In the genomic region with DNA sequence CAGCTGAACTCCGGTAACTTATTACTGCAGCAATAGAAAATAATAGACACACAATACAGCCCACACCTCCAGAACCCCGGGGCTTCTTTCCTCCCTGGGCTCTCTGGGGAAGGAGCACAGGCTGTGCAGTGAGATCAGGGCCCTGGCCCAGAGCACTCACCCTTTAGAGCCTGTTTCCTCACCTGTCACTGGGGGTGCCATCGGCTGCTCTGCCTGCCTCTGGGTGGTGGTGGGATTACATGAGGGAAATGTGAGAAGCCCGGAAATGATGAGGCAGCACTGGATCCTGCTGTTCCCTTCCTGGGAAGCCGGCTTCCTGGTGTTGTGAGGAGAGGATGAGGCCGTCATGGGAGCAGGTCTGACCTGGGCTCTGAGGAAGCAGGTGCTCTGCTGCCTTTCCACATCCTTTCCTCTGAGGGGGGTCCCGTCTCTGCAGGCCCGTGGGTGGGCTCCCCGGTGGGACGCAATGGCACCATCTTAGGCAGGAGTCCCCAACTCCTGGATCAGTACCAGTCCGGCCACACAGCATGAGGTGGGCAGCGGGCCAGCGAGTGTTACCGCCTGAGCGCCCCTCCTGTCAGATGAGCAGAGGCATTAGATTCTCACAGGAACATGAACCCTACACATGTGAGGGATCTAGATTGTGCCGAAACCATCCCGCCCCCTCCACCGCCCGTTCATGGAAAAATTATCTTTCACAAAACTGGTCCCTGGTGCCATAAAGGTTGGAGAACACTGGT, we compare ENCODE assay signal across 15 cellular contexts.
"Had no signal": no experiment of that assay in that cellular context is flagged by ENCODE, and none has a peak within 500 bp of the region (broad histone marks: within the 10 kb centered on the region; RNA-seq: fewer than 3 reads in every experiment).

No MANE protein-coding gene starts in this region.

- H3K4me1 Mint-ChIP-seq: activated CD4-positive, alpha-beta T cell treated with anti-CD3 and anti-CD28 coated beads, Interleukin-2, amount 10 ng/mL, durations not matched to agents 7 days and 5 days; activated naive CD4-positive, alpha-beta T cell treated with anti-CD3 and anti-CD28 coated beads, Interleukin-2, amount 10 ng/mL, durations not matched to agents 7 days and 5 days; memory B cell had no signal

- H3K27me3 ChIP-seq: adrenal gland, ovary, stomach had no signal

- H3K4me3 Mint-ChIP-seq: activated CD4-positive, alpha-beta T cell treated with anti-CD3 and anti-CD28 coated beads, Interleukin-2, amount 10 ng/mL, durations not matched to agents 7 days and 5 days; activated naive CD4-positive, alpha-beta T cell treated with anti-CD3 and anti-CD28 coated beads, Interleukin-2, amount 10 ng/mL, durations not matched to agents 7 days and 5 days; memory B cell; natural killer cell treated with Interleukin-12 subunit alpha and Interleukin-12 subunit beta and Interleukin-15 and Interleukin-18, amount 100 ng/mL, for 72 hours had no signal

- H3K36me3 ChIP-seq: adrenal gland, ovary, stomach, thoracic aorta had no signal

- H3K9me3 ChIP-seq: adrenal gland, ovary, stomach, thoracic aorta had no signal

- H3K9me3 Mint-ChIP-seq: activated CD4-positive, alpha-beta T cell treated with anti-CD3 and anti-CD28 coated beads, Interleukin-2, amount 10 ng/mL, durations not matched to agents 7 days and 5 days; activated naive CD4-positive, alpha-beta T cell treated with anti-CD3 and anti-CD28 coated beads, Interleukin-2, amount 10 ng/mL, durations not matched to agents 7 days and 5 days; activated T-helper 2 cell treated with anti-CD3 and anti-CD28 coated beads, Interferon-gamma antibody, Interleukin-2, Interleukin-4, amounts not matched to agents 10 μg/mL and 5 μg/mL and 100 μg/mL, durations not matched to agents 14 hours and 24 hours and 36 hours; natural killer cell treated with Interleukin-12 subunit alpha and Interleukin-12 subunit beta and Interleukin-15 and Interleukin-18, amount 100 ng/mL, for 72 hours had no signal

- H3K4me3 ChIP-seq: adrenal gland, ovary, stomach, thoracic aorta had no signal

- H3K27ac ChIP-seq: ovary, stomach, thoracic aorta had no signal

- DNase-seq: activated CD4-positive, alpha-beta T cell treated with anti-CD3 and anti-CD28 coated beads, Interleukin-2, amount 10 ng/mL, durations not matched to agents 7 days and 5 days; activated CD8-positive, alpha-beta memory T cell treated with anti-CD3 and anti-CD28 coated beads for 24 hours; activated naive CD4-positive, alpha-beta T cell treated with anti-CD3 and anti-CD28 coated beads, Interleukin-2, amount 10 ng/mL, durations not matched to agents 7 days and 5 days; adrenal gland; erythroblast; left colon; ovary; stimulated activated CD4-positive, alpha-beta T cell treated with anti-CD3 and anti-CD28 coated beads, Interleukin-15, amount 100 ng/mL, for 24 hours; stimulated activated CD4-positive, alpha-beta T cell treated with anti-CD3 and anti-CD28 coated beads, Interleukin-4, amount 100 ng/mL, for 24 hours; stomach; T-helper 9 cell had no signal

- H3K36me3 Mint-ChIP-seq: activated naive CD4-positive, alpha-beta T cell treated with anti-CD3 and anti-CD28 coated beads, Interleukin-2, amount 10 ng/mL, durations not matched to agents 7 days and 5 days; memory B cell; natural killer cell treated with Interleukin-12 subunit alpha and Interleukin-12 subunit beta and Interleukin-15 and Interleukin-18, amount 100 ng/mL, for 72 hours had no signal

- H3K27me3 Mint-ChIP-seq: activated naive CD4-positive, alpha-beta T cell treated with anti-CD3 and anti-CD28 coated beads, Interleukin-2, amount 10 ng/mL, durations not matched to agents 7 days and 5 days; natural killer cell treated with Interleukin-12 subunit alpha and Interleukin-12 subunit beta and Interleukin-15 and Interleukin-18, amount 100 ng/mL, for 72 hours had no signal

- H3K27ac Mint-ChIP-seq: activated CD4-positive, alpha-beta T cell treated with anti-CD3 and anti-CD28 coated beads, Interleukin-2, amount 10 ng/mL, durations not matched to agents 7 days and 5 days; activated naive CD4-positive, alpha-beta T cell treated with anti-CD3 and anti-CD28 coated beads, Interleukin-2, amount 10 ng/mL, durations not matched to agents 7 days and 5 days; activated T-helper 2 cell treated with anti-CD3 and anti-CD28 coated beads, Interferon-gamma antibody, Interleukin-2, Interleukin-4, amounts not matched to agents 10 μg/mL and 5 μg/mL and 100 μg/mL, durations not matched to agents 14 hours and 24 hours and 36 hours; memory B cell; natural killer cell treated with Interleukin-12 subunit alpha and Interleukin-12 subunit beta and Interleukin-15 and Interleukin-18, amount 100 ng/mL, for 72 hours had no signal

- ATAC-seq: left colon had no signal
